In genomic region chr18:49486959-49487710, GRCh38 we compare ENCODE assay signal across 8 cellular contexts. TPM values are rescaled to one million over a fixed set of nuclear protein-coding genes. Genes with fewer than 3 reads are reported as not detected.
DNase-seq lines count a peak whose midpoint lies in the region; ATAC-seq and TF ChIP-seq lines count a peak whose summit lies in the region.

TSS of gene C18orf32 (minus strand) at chr18:49487234. CDS start at chr18:49483748, 3,486 bp downstream.

- intact Hi-C loops in left lung (cut with DNase I): no loop called here

- peak within 1 kb of the TSS; percentile 88 for H3K9ac ChIP-seq in BLaER1

- H3K27me3 Mint-ChIP-seq in activated CD4-positive, alpha-beta T cell treated with anti-CD3 and anti-CD28 coated beads, Interleukin-2, amount 10 ng/mL, durations not matched to agents 7 days and 5 days: no peaks in the 10 kb centered on the region

- peak within 1 kb of the TSS; percentile 91 for H3K4me2 ChIP-seq in BLaER1

- H3K36me3 ChIP-seq in BLaER1: peaks cover 60% of the 10 kb centered on the region
- H3K36me3 ChIP-seq in left lung: peaks cover 7 to 55% of the 10 kb centered on the region in 2 donors

- H3K4me3 ChIP-seq in BLaER1 (peak within 1 kb of the TSS; percentile 70), left lung (peak within 1 kb of the TSS; percentile 56 to 60)

- H3K27ac ChIP-seq in BLaER1 (peak within 1 kb of the TSS; percentile 86), left lung (peak within 1 kb of the TSS; percentile 95 to 97)

- H3K9me3 ChIP-seq in BLaER1 (no peaks in the 10 kb centered on the region), left lung (no peaks in the 10 kb centered on the region)

- peak within 1 kb of the TSS; percentile 94 for H3K4me3 Mint-ChIP-seq in activated CD4-positive, alpha-beta T cell treated with anti-CD3 and anti-CD28 coated beads, Interleukin-2, amount 10 ng/mL, durations not matched to agents 7 days and 5 days

- H3K27ac Mint-ChIP-seq in activated CD4-positive, alpha-beta T cell treated with anti-CD3 and anti-CD28 coated beads, Interleukin-2, amount 10 ng/mL, durations not matched to agents 7 days and 5 days: peak within 1 kb of the TSS; percentile 96

- no peaks in the 10 kb centered on the region for H3K9me3 Mint-ChIP-seq in activated CD4-positive, alpha-beta T cell treated with anti-CD3 and anti-CD28 coated beads, Interleukin-2, amount 10 ng/mL, durations not matched to agents 7 days and 5 days

- CTCF ChIA-PET in activated CD4-positive, alpha-beta T cell treated with anti-CD3 and anti-CD28 coated beads, Interleukin-2, amount 10 ng/mL, durations not matched to agents 7 days and 5 days (lab: Charles Lee): interaction anchor here (1.1 to 2.0 kb wide), 4 partner anchors 9 to 17 kb away, joined by 4 to 8 read pairs (median 6); no protein-coding TSS in a partner anchor

- ATAC-seq in GM19328 (IDR thresholded peaks at IDR 0.05; ENCODE audit: unreplicated experiment): peak; percentile 94
- ATAC-seq in HG03520 (IDR thresholded peaks at IDR 0.05; ENCODE audit: unreplicated experiment): peak; percentile 92
- peak; percentile 97 for ATAC-seq in left lung

- no peak for TF ChIP-seq CTCF in left lung (IDR thresholded peaks at IDR 0.05)

- no peaks in the 10 kb centered on the region for H3K27me3 ChIP-seq in BLaER1
- no peaks in the 10 kb centered on the region for H3K27me3 ChIP-seq in left lung

- H3K4me1 ChIP-seq in BLaER1 (peaks cover 58% of the 10 kb centered on the region), left lung (peaks cover 26 to 65% of the 10 kb centered on the region in 2 donors)

- H3K36me3 Mint-ChIP-seq in activated CD4-positive, alpha-beta T cell treated with anti-CD3 and anti-CD28 coated beads, Interleukin-2, amount 10 ng/mL, durations not matched to agents 7 days and 5 days (ENCODE audit: low read depth): peaks cover 70% of the 10 kb centered on the region

- peak; percentile 100 for DNase-seq in NCI-H69 (lab: John Stamatoyannopoulos, UW)
- peak; percentile 95 for DNase-seq in activated CD4-positive, alpha-beta T cell treated with anti-CD3 and anti-CD28 coated beads, Interleukin-2, amount 10 ng/mL, durations not matched to agents 7 days and 5 days
- peak; percentile 83 for DNase-seq in dedifferentiated amniotic fluid mesenchymal stem cell (ENCODE audit: extremely low spot score)
- DNase-seq in left lung: peak; percentile 96 to 98
- peak; percentile 92 to 93 for DNase-seq in stimulated activated CD4-positive, alpha-beta T cell treated with anti-CD3 and anti-CD28 coated beads, Interleukin-2, amount 100 ng/mL, for 48 hours

- H3K4me1 Mint-ChIP-seq in activated CD4-positive, alpha-beta T cell treated with anti-CD3 and anti-CD28 coated beads, Interleukin-2, amount 10 ng/mL, durations not matched to agents 7 days and 5 days: peaks cover 64% of the 10 kb centered on the region

- peaks cover 48% of the 10 kb centered on the region for H4K20me1 ChIP-seq in BLaER1

- POLR2A ChIA-PET in activated CD4-positive, alpha-beta T cell treated with anti-CD3 and anti-CD28 coated beads, Interleukin-2, amount 10 ng/mL, durations not matched to agents 7 days and 5 days (lab: Charles Lee): interaction anchor here (0.6 to 0.8 kb wide), 2 partner anchors 22 to 301 kb away, joined by 3 to 4 read pairs; no protein-coding TSS in a partner anchor

RNA-seq across cellular contexts. Expression of gene C18orf32, which starts in this region (rescaled TPM):
- total RNA-seq in activated CD4-positive, alpha-beta T cell treated with anti-CD3 and anti-CD28 coated beads, Interleukin-2, amount 10 ng/mL, durations not matched to agents 7 days and 5 days: 10 to 100 TPM; 27.3 to 34.7 TPM
- 10 to 100 TPM; 65.2 to 78.6 TPM for total RNA-seq in left lung

Comparison
In these comparisons a context has a peak if more than half of its experiments do, and no peak if none do; other contexts are left out.
1. Peak in every context shown above with its lines: DNase-seq, ATAC-seq, H3K4me3 ChIP-seq and H3K27ac ChIP-seq.